ENCODE assay signal across 7 cellular contexts in genomic region chr13:72230131-72230530, GRCh38.
"Had no signal": no experiment of that assay in that cellular context is flagged by ENCODE, and none has a peak within 500 bp of the region (broad histone marks: within the 10 kb centered on the region; RNA-seq: fewer than 3 reads in every experiment).

No MANE protein-coding gene starts in this region.

- DNase-seq: H7, HFFc6, KBM-7 had no signal

- H3K27ac ChIP-seq: HL-60 had no signal

- H3K4me2 ChIP-seq: GM23338 had no signal

- FAIRE-seq: HepG2 had no signal

- H2AFZ ChIP-seq: GM23338 had no signal

- H3K4me3 ChIP-seq: GM23338, HAP-1 had no signal

- H3K36me3 ChIP-seq: HAP-1 had no signal

- H3K4me1 ChIP-seq: HAP-1 had no signal

- H3K9me3 ChIP-seq: HAP-1 had no signal
